Comparison of ENCODE assay signal across 2 cellular contexts in the genomic region with DNA sequence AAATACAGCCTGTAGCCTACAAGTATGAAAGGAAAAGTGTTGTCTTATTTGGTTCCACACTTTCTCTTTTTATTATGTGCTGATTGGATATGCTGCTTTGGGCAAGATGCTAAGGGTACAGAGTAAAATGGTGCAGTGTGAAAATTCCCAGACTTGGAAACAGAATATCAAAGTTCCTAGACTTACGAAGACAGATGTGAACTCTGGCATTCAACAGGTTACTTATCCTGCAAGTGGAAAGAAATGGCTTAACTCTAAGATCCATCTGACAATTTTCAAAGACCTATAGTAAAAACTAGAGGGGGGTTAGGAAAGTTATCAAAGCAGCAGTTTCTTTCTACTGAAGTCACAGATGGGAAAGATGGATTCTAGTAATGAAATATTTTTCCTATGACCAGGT.
TF ChIP-seq lines count a peak whose summit lies in the region.

No MANE protein-coding gene starts in this region.

TF ChIP-seq in HepG2, 621 proteins besides CTCF, POLR2A, EP300 and RAD21:
- TF ChIP-seq ZBTB8A (CRISPR knock-in tag; IDR thresholded peaks at IDR 0.05; ENCODE audit: borderline replicate concordance, low read depth) (no peak), PAWR (CRISPR knock-in tag; IDR thresholded peaks at IDR 0.05; ENCODE audit: borderline replicate concordance) (no peak), ZNF577 (CRISPR knock-in tag; IDR thresholded peaks at IDR 0.05; ENCODE audit: borderline replicate concordance, low read depth) (no peak), ZBTB37 (CRISPR knock-in tag; IDR thresholded peaks at IDR 0.05) (no peak), ZNF562 (CRISPR knock-in tag; IDR thresholded peaks at IDR 0.05; ENCODE audit: borderline replicate concordance) (no peak), NR1H2 (CRISPR knock-in tag; IDR thresholded peaks at IDR 0.05; ENCODE audit: borderline replicate concordance, low read depth) (no peak), GATAD2A (CRISPR knock-in tag; IDR thresholded peaks at IDR 0.05) (no peak), ZNF260 (CRISPR knock-in tag; IDR thresholded peaks at IDR 0.05; ENCODE audit: borderline replicate concordance, low read depth) (no peak)
- TF ChIP-seq, protein P1, sequence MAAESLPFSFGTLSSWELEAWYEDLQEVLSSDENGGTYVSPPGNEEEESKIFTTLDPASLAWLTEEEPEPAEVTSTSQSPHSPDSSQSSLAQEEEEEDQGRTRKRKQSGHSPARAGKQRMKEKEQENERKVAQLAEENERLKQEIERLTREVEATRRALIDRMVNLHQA (CRISPR knock-in tag; IDR thresholded peaks at IDR 0.05), result no peak

TF ChIP-seq in HEK293, 187 proteins besides CTCF, POLR2A, EP300 and RAD21:
- TF ChIP-seq SALL2 (tag by site-specific recombination; IDR thresholded peaks at IDR 0.05; ENCODE audit: borderline replicate concordance), result no peak
- TF ChIP-seq ZNF629 (tag by site-specific recombination; IDR thresholded peaks at IDR 0.05), result no peak
- peak; percentile 75 for TF ChIP-seq SCRT2 (tag by site-specific recombination; IDR thresholded peaks at IDR 0.05)
- TF ChIP-seq SCRT1 (tag by site-specific recombination; IDR thresholded peaks at IDR 0.05; ENCODE audit: borderline replicate concordance), result peak; percentile 75
